ENCODE assay signal across 1 cellular context in the genomic region with DNA sequence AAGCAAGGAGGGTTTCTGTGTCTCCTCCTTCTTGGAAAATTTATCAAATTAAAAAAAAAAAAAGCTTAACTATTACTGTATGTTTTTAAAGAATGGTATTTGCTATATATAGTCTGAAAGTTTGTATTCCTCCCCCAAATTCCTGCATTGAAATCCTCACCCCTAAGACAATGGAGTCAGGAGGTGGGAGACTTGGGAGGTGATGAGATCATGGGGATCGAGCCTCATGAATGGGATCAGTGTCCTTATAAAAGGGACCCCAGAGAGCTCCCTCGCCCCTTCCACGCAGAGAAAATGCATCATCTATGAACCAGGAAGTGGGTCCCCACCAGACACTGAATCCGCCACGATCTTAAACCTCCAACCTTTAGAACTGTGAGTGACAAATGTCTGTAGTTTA.
TF ChIP-seq lines count a peak whose summit lies in the region.

No MANE protein-coding gene starts in this region.

TF ChIP-seq in GM23338, 12 proteins besides CTCF, POLR2A, EP300 and RAD21 (continued from another document):
- TF ChIP-seq, protein P1, sequence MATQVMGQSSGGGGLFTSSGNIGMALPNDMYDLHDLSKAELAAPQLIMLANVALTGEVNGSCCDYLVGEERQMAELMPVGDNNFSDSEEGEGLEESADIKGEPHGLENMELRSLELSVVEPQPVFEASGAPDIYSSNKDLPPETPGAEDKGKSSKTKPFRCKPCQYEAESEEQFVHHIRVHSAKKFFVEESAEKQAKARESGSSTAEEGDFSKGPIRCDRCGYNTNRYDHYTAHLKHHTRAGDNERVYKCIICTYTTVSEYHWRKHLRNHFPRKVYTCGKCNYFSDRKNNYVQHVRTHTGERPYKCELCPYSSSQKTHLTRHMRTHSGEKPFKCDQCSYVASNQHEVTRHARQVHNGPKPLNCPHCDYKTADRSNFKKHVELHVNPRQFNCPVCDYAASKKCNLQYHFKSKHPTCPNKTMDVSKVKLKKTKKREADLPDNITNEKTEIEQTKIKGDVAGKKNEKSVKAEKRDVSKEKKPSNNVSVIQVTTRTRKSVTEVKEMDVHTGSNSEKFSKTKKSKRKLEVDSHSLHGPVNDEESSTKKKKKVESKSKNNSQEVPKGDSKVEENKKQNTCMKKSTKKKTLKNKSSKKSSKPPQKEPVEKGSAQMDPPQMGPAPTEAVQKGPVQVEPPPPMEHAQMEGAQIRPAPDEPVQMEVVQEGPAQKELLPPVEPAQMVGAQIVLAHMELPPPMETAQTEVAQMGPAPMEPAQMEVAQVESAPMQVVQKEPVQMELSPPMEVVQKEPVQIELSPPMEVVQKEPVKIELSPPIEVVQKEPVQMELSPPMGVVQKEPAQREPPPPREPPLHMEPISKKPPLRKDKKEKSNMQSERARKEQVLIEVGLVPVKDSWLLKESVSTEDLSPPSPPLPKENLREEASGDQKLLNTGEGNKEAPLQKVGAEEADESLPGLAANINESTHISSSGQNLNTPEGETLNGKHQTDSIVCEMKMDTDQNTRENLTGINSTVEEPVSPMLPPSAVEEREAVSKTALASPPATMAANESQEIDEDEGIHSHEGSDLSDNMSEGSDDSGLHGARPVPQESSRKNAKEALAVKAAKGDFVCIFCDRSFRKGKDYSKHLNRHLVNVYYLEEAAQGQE (IDR thresholded peaks at IDR 0.05; ENCODE audit: unreplicated experiment) = no peak
- no peak for TF ChIP-seq NANOG (IDR thresholded peaks at IDR 0.05; ENCODE audit: borderline replicate concordance)
- no peak for TF ChIP-seq EZH2phosphoT487 (IDR thresholded peaks at IDR 0.05; ENCODE audit: unreplicated experiment)
- TF ChIP-seq STAT1 (IDR thresholded peaks at IDR 0.05; ENCODE audit: unreplicated experiment) = no peak
- TF ChIP-seq EZH2 (IDR thresholded peaks at IDR 0.05; ENCODE audit: low read depth, unreplicated experiment) = no peak
- no peak for TF ChIP-seq ZNF462 (CRISPR knock-in tag; IDR thresholded peaks at IDR 0.05)
- no peak for TF ChIP-seq JUNB (IDR thresholded peaks at IDR 0.05; ENCODE audit: unreplicated experiment)
- TF ChIP-seq ZNF114 (CRISPR knock-in tag; IDR thresholded peaks at IDR 0.05) = no peak
- TF ChIP-seq CREB1 (CRISPR knock-in tag; IDR thresholded peaks at IDR 0.05; ENCODE audit: low read depth) = no peak
